In genomic region chr3:12643724-12644123, GRCh38 we compare ENCODE assay signal across 2 cellular contexts.
TF ChIP-seq lines count a peak whose summit lies in the region.

No MANE protein-coding gene starts in this region.

TF ChIP-seq in IMR-90, 13 proteins besides CTCF, POLR2A, EP300 and RAD21:
- no peak for TF ChIP-seq FOS (IDR thresholded peaks at IDR 0.05; ENCODE audit: low read depth, low read length)
- TF ChIP-seq SMC3 (IDR thresholded peaks at IDR 0.05; ENCODE audit: low read depth, low read length) = no peak
- no peak for TF ChIP-seq MAZ (IDR thresholded peaks at IDR 0.05; ENCODE audit: borderline replicate concordance, low read depth, low read length)
- TF ChIP-seq BHLHE40 (IDR thresholded peaks at IDR 0.05; ENCODE audit: low read depth, low read length) = no peak
- no peak for TF ChIP-seq MXI1 (IDR thresholded peaks at IDR 0.05; ENCODE audit: borderline replicate concordance, low read depth, low read length)
- no peak for TF ChIP-seq RCOR1 (IDR thresholded peaks at IDR 0.05; ENCODE audit: insufficient replicate concordance, low read length)
- no peak for TF ChIP-seq MAFK (IDR thresholded peaks at IDR 0.05; ENCODE audit: low read depth, low read length)
- no peak for TF ChIP-seq CEBPB (IDR thresholded peaks at IDR 0.05; ENCODE audit: low read depth, low read length)
- no peak for TF ChIP-seq CHD1 (IDR thresholded peaks at IDR 0.05; ENCODE audit: low read depth, low read length)
- no peak for TF ChIP-seq USF2 (IDR thresholded peaks at IDR 0.05; ENCODE audit: low read depth, low read length)
- TF ChIP-seq NFE2L2 (IDR thresholded peaks at IDR 0.05; ENCODE audit: low read depth, low read length) = no peak
- TF ChIP-seq RFX5 (IDR thresholded peaks at IDR 0.05; ENCODE audit: low read depth, low read length) = no peak
- TF ChIP-seq ELK1 (IDR thresholded peaks at IDR 0.05; ENCODE audit: borderline replicate concordance, low read depth, low read length) = no peak

TF ChIP-seq in WTC11, 78 proteins besides CTCF, POLR2A, EP300 and RAD21:
- TF ChIP-seq GRHL2 (CRISPR knock-in tag; IDR thresholded peaks at IDR 0.05; ENCODE audit: insufficient replicate concordance, severe bottlenecking) (no peak), ERG (CRISPR knock-in tag; IDR thresholded peaks at IDR 0.05) (no peak), ZNF416 (CRISPR knock-in tag; IDR thresholded peaks at IDR 0.05) (no peak), GABPB1 (CRISPR knock-in tag; IDR thresholded peaks at IDR 0.05) (no peak), ZNF317 (CRISPR knock-in tag; IDR thresholded peaks at IDR 0.05; ENCODE audit: borderline replicate concordance, low read depth) (no peak), ZBTB43 (CRISPR knock-in tag; IDR thresholded peaks at IDR 0.05) (no peak), ATF2 (CRISPR knock-in tag; IDR thresholded peaks at IDR 0.05; ENCODE audit: borderline replicate concordance, low read depth) (no peak)
TF ChIP-seq in WTC11: peak in this region for 0.
